In genomic region chr17:46253722-46254121, GRCh38 we compare ENCODE assay signal across 7 cellular contexts. TPM values are rescaled to one million over a fixed set of nuclear protein-coding genes. Genes with fewer than 3 reads are reported as not detected.
DNase-seq lines count a peak whose midpoint lies in the region; ATAC-seq and TF ChIP-seq lines count a peak whose summit lies in the region.
"Not testable (repeated sequence)": the region's sequence is repeated elsewhere in the genome, so short reads cannot be mapped to it uniquely, and the experiment has no call there.

No MANE protein-coding gene starts in this region.

- not testable (repeated sequence) for H3F3A ChIP-seq in MM.1S (ENCODE audit: insufficient read depth, low read length)

- not testable (repeated sequence) for H3K4me3 ChIP-seq in MM.1S (ENCODE audit: low read length); SJSA1

- not testable (repeated sequence) for H3K27me3 ChIP-seq in MM.1S (replicated peaks; ENCODE audit: insufficient read depth, low read length); SJSA1 (replicated peaks)

- not testable (repeated sequence) for H3K9me3 ChIP-seq in MM.1S (replicated peaks; ENCODE audit: insufficient read depth, low read length); SJSA1 (replicated peaks)

- peak; percentile 62 for DNase-seq in MM.1S
- DNase-seq in SJSA1 (ENCODE audit: low read depth in 1 of 2, low spot score in 2 of 2): peak; percentile 47 to 71
- peak; percentile 70 for DNase-seq in activated T-cell treated with anti-CD3 and anti-CD28 coated beads for 24 hours (ENCODE audit: low read depth)
- peak; percentile 84 for DNase-seq in ecto neural progenitor cell (ENCODE audit: low spot score)
- DNase-seq in left lobe of liver (ENCODE audit: low spot score): peak; percentile 51
- DNase-seq in stimulated activated CD4-positive, alpha-beta T cell treated with anti-CD3 and anti-CD28 coated beads, Interleukin-15, amount 100 ng/mL, for 48 hours (ENCODE audit: low read depth in 2 of 2): peak; percentile 62 to 71

- not testable (repeated sequence) for H3K9me2 ChIP-seq in MM.1S (replicated peaks; ENCODE audit: insufficient read depth, low read length)

- not testable (repeated sequence) for H3K4me2 ChIP-seq in MM.1S (ENCODE audit: low read depth, low read length)

- not testable (repeated sequence) for H3K4me1 ChIP-seq in MM.1S (ENCODE audit: low read length); SJSA1 (replicated peaks)

- ATAC-seq in left lobe of liver: peak; percentile 88

- H3K36me3 ChIP-seq in MM.1S (replicated peaks; ENCODE audit: insufficient read depth, low read length); SJSA1: not testable (repeated sequence)

- H3K79me2 ChIP-seq in MM.1S (ENCODE audit: low read length): not testable (repeated sequence)

- not testable (repeated sequence) for H3K9ac ChIP-seq in MM.1S (ENCODE audit: low read length)

- H2AFZ ChIP-seq in MM.1S (ENCODE audit: low read length): not testable (repeated sequence)

- peak; percentile 85 for TF ChIP-seq CTCF in GM12872 (IDR thresholded peaks at IDR 0.05; ENCODE audit: insufficient read depth, low read depth, low read length)
- peak; percentile 52 for TF ChIP-seq CTCF in MM.1S (IDR thresholded peaks at IDR 0.05; ENCODE audit: low read length)

- H4K20me1 ChIP-seq in MM.1S (ENCODE audit: insufficient read depth, low read length): not testable (repeated sequence)

- not testable (repeated sequence) for H3K27ac ChIP-seq in MM.1S (ENCODE audit: low read length); SJSA1

RNA-seq across cellular contexts. Expression of gene LRRC37A, which starts 41.2 kb away (rescaled TPM):
- 0.53 and 1.3 TPM in 2 replicates for total RNA-seq in SJSA1 (2014; rRNA removed; shearing (Covaris generic))
- total RNA-seq in left lobe of liver: 0.45 TPM
